Comparison of ENCODE assay signal across 8 cellular contexts in genomic region chr12:28189774-28190320, GRCh38. TPM values are rescaled to one million over a fixed set of nuclear protein-coding genes. Genes with fewer than 3 reads are reported as not detected.
DNase-seq lines count a peak whose midpoint lies in the region; TF ChIP-seq lines count a peak whose summit lies in the region.

No MANE protein-coding gene starts in this region.

- H3K36me3 ChIP-seq in HUES64 (ENCODE audit: insufficient read depth, low read length), result no peaks in the 10 kb centered on the region
- H3K36me3 ChIP-seq in adrenal gland (replicated peaks in 1 of 2), result no peaks in the 10 kb centered on the region
- H3K36me3 ChIP-seq in suprapubic skin, result no peaks in the 10 kb centered on the region

- H3K4me3 Mint-ChIP-seq in CD14-positive monocyte, result peak overlapping the region; percentile 92 to 96

- no peak for TF ChIP-seq EP300 in suprapubic skin (IDR thresholded peaks at IDR 0.05)

- WGBS in HUES64, result 64% methylated on average over 10 of the region's 10 CpGs
- 61 to 66% (median 64%) methylated on average over 9 to 10 of the region's 10 CpGs for WGBS in adrenal gland, 4 donors
- 75% methylated on average over 8 of the region's 10 CpGs for WGBS in suprapubic skin

- H3K4me3 ChIP-seq in HUES64 (ENCODE audit: low read length) (peak overlapping the region; percentile 98), adrenal gland (peak overlapping the region; percentile 36 to 72 (median 58)), suprapubic skin (peak overlapping the region; percentile 84)

- peaks cover 9 to 13% of the 10 kb centered on the region in 2 donors for H3K36me3 Mint-ChIP-seq in CD14-positive monocyte

- H3K4me1 ChIP-seq in HUES64 (ENCODE audit: insufficient read depth, low read length) (peaks cover 5% of the 10 kb centered on the region; the same call in 1 of the 2 replicates), adrenal gland (replicated peaks in 1 of 2) (peaks cover 7 to 19% of the 10 kb centered on the region in 2 donors), suprapubic skin (peaks cover 18% of the 10 kb centered on the region)

- H3K9ac ChIP-seq in HUES64 (ENCODE audit: low read depth, low read length), result peak overlapping the region; percentile 88

- H3K27ac ChIP-seq in HUES64 (ENCODE audit: low read depth, low read length) (no peak overlapping the region), adrenal gland (peak overlapping the region; percentile 88 to 99 (median 95)), layer of hippocampus (ENCODE audit: low read depth, low read length) (peak overlapping the region; percentile 98), suprapubic skin (peak overlapping the region; percentile 98)

- no peaks in the 10 kb centered on the region for H3K9me3 ChIP-seq in HUES64 (ENCODE audit: insufficient read depth, low read depth, low read length)
- H3K9me3 ChIP-seq in adrenal gland (replicated peaks in 1 of 3), result no peaks in the 10 kb centered on the region
- H3K9me3 ChIP-seq in suprapubic skin, result no peaks in the 10 kb centered on the region

- TF ChIP-seq CTCF in CD14-positive monocyte (IDR thresholded peaks at IDR 0.05), result no peak
- no peak for TF ChIP-seq CTCF in adrenal gland (IDR thresholded peaks at IDR 0.05)
- TF ChIP-seq CTCF in suprapubic skin (IDR thresholded peaks at IDR 0.05), result peak in 1 of 2 donors; percentile 7
- TF ChIP-seq CTCF in GM10248 (IDR thresholded peaks at IDR 0.05; ENCODE audit: control extremely low read depth, extremely low read depth, low read depth, missing control alignments), result no peak

- intact Hi-C loops in CD14-positive monocyte (cut with micrococcal nuclease), result no loop called here
- intact Hi-C loops in adrenal gland (cut with DNase I), result no loop called here

- H3K27me3 ChIP-seq in HUES64 (ENCODE audit: insufficient read depth, low read length), result no peaks in the 10 kb centered on the region
- no peaks in the 10 kb centered on the region for H3K27me3 ChIP-seq in adrenal gland
- no peaks in the 10 kb centered on the region for H3K27me3 ChIP-seq in layer of hippocampus (ENCODE audit: control insufficient read depth, insufficient read depth, low read length)
- no peaks in the 10 kb centered on the region for H3K27me3 ChIP-seq in suprapubic skin

- peaks cover 16% of the 10 kb centered on the region for H3K4me1 Mint-ChIP-seq in CD14-positive monocyte

- no peak for TF ChIP-seq POLR2A in adrenal gland (IDR thresholded peaks at IDR 0.05)
- TF ChIP-seq POLR2A in suprapubic skin (IDR thresholded peaks at IDR 0.05), result no peak

- CTCF ChIA-PET in GM10248 (lab: Yijun Ruan, JAX), result interaction anchor here (1.5 kb wide), 1 partner anchor 10 kb away, joined by 4 read pairs; no protein-coding TSS in a partner anchor

- H3K27me3 Mint-ChIP-seq in CD14-positive monocyte (ENCODE audit: low read depth in 3 of 3), result no peaks in the 10 kb centered on the region

- DNase-seq in CD14-positive monocyte (ENCODE audit: low spot score) (no peak), adrenal gland (peak in 2 of 7 donors; percentile 2 to 25), suprapubic skin (ENCODE audit: low spot score in 2 of 2) (no peak), occipital lobe (lab: John Stamatoyannopoulos, UW) (no peak), 8988T (no peak), GM10248 (ENCODE audit: extremely low spot score) (no peak)

- POLR2A ChIA-PET in GM10248 (lab: Yijun Ruan, JAX), result no interaction called here

- peaks cover 3 to 15% (median 9%) of the 10 kb centered on the region in 7 donors for H3K9me3 Mint-ChIP-seq in CD14-positive monocyte

- H3K27ac Mint-ChIP-seq in CD14-positive monocyte, result peak overlapping the region; percentile 92 to 99 (median 96)

RNA-seq across cellular contexts. Expression of gene CCDC91, which starts 0.4 kb away (rescaled TPM):
- polyA plus RNA-seq in CD14-positive monocyte (10 to 100 TPM; 15.6 to 18.1 TPM), adrenal gland (10 to 100 TPM in 2 of 3 donors, 1 to 10 TPM in 1; 9.1 to 56.7 (median 51.6) TPM)
- 14.5 TPM for polyA plus RNA-seq in HUES64 (2013, experiment 1 of 2)
- polyA plus RNA-seq in HUES64 (2013, experiment 2 of 2), result 18.5 TPM
- total RNA-seq in adrenal gland (10 to 100 TPM; 24.2 to 39.6 (median 32.4) TPM), suprapubic skin (10 to 100 TPM; 19.0 to 38.1 (median 23.1) TPM), occipital lobe (160 TPM)
